In the genomic region with DNA sequence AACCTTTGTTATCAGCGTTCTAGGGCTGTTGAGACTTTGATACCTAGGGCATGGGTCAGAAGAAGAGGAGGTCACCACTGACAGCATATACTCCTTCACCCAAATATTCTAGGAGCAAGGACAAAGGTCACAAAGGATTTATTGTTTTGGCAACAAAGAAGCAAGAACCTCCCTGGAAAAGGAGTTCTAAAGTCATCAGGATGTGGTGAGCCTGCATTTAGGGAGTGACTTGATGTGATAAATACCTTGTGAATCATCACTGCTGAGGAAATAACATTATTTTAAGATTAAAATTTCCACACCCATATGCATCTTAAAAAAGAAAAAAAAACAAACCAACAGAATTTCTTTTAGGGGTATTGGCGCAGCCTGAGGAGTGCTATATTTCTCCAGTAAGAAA, we compare ENCODE assay signal across 24 cellular contexts. TPM values are rescaled to one million over a fixed set of nuclear protein-coding genes. Genes with fewer than 3 reads are reported as not detected.
DNase-seq lines count a peak whose midpoint lies in the region; ATAC-seq, FAIRE-seq and TF ChIP-seq lines count a peak whose summit lies in the region.
"Had no signal": no experiment of that assay in that cellular context is flagged by ENCODE, and none has a peak within 500 bp of the region (broad histone marks: within the 10 kb centered on the region; RNA-seq: fewer than 3 reads in every experiment).

No MANE protein-coding gene starts in this region.

- dilution Hi-C loops in endothelial cell of umbilical vein (cut with MboI; ENCODE audit: extremely low pct_ligation_motif_present, low sequenced_read_pairs): no loop called here

- no peaks in the 10 kb centered on the region for H3F3A ChIP-seq in GM23338 (replicated peaks; ENCODE audit: low read depth)

- no peaks in the 10 kb centered on the region for H3K9me2 ChIP-seq in GM23338 (ENCODE audit: insufficient read depth)

- H3K4me3 ChIP-seq in AG10803 (ENCODE audit: low read length): no peak overlapping the region
- no peak overlapping the region for H3K4me3 ChIP-seq in endothelial cell of umbilical vein (replicated peaks in 1 of 3; ENCODE audit: insufficient read depth in 1 of 3, low read depth in 1 of 3, low read length in 3 of 3)
- no peak overlapping the region for H3K4me3 ChIP-seq in mesenchymal stem cell (ENCODE audit: insufficient read depth in 1 of 2, low read depth in 1 of 2, low read length in 2 of 2)
- no peak overlapping the region for H3K4me3 ChIP-seq in GM23338
- H3K4me3 ChIP-seq: prostate gland, transverse colon had no signal

- no peak overlapping the region for H3K27ac ChIP-seq in endothelial cell of umbilical vein (ENCODE audit: insufficient read depth, low read depth, low read length)
- no peak overlapping the region for H3K27ac ChIP-seq in mesenchymal stem cell (ENCODE audit: low read length, poor library complexity, severe bottlenecking)
- H3K27ac ChIP-seq in GM23338 (ENCODE audit: low read depth): no peak overlapping the region
- H3K27ac ChIP-seq: prostate gland, transverse colon had no signal

- H2BK12ac ChIP-seq in mesenchymal stem cell (ENCODE audit: low read length in 2 of 2): no peak overlapping the region

- no peak overlapping the region for H3K4ac ChIP-seq in mesenchymal stem cell (ENCODE audit: low read depth in 1 of 2, low read length in 2 of 2)

- peaks cover 8% of the 10 kb centered on the region for H3K4me1 ChIP-seq in endothelial cell of umbilical vein (ENCODE audit: control insufficient read depth, extremely low read depth, insufficient read depth, low read length)
- H3K4me1 ChIP-seq in mesenchymal stem cell (ENCODE audit: control insufficient read depth, insufficient read depth, low read depth, low read length): no peaks in the 10 kb centered on the region
- H3K4me1 ChIP-seq in GM23338 (ENCODE audit: insufficient read depth): peaks cover 10% of the 10 kb centered on the region
- H3K4me1 ChIP-seq: prostate gland, transverse colon had no signal

- POLR2A ChIA-PET in endothelial cell of umbilical vein (lab: Charles Lee): no interaction called here

- H3K9ac ChIP-seq in endothelial cell of umbilical vein (replicated peaks; ENCODE audit: extremely low read depth, insufficient read depth, low read length) (no peak overlapping the region), mesenchymal stem cell (ENCODE audit: low read length) (peak overlapping the region; percentile 41)

- peaks cover 5% of the 10 kb centered on the region for H3K27me3 Mint-ChIP-seq in GM23338 (ENCODE audit: insufficient read depth, low read depth, poor library complexity)

- TF ChIP-seq POLR2A in endothelial cell of umbilical vein (IDR thresholded peaks at IDR 0.05; ENCODE audit: low read depth, low read length): no peak

- no peak overlapping the region for H2BK15ac ChIP-seq in mesenchymal stem cell (ENCODE audit: low read depth, poor library complexity, severe bottlenecking)

- no peak overlapping the region for H4K8ac ChIP-seq in mesenchymal stem cell (ENCODE audit: low read length)

- FAIRE-seq in endothelial cell of umbilical vein (lab: Jason Lieb, UNC): no peak
- FAIRE-seq: A204.1, colon had no signal

- H3K4me1 Mint-ChIP-seq in GM23338: peaks cover 8% of the 10 kb centered on the region; the same call in 2 of the 3 replicates
- H3K4me1 Mint-ChIP-seq: CD4-positive, alpha-beta memory T cell; natural killer cell had no signal

- H3K36me3 ChIP-seq in endothelial cell of umbilical vein (ENCODE audit: control insufficient read depth in 2 of 2, extremely low read depth in 1 of 2, insufficient read depth in 2 of 2, low read length in 2 of 2) (no peaks in the 10 kb centered on the region), mesenchymal stem cell (ENCODE audit: control insufficient read depth in 1 of 2, insufficient read depth in 2 of 2, low read depth in 1 of 2, low read length in 2 of 2) (peaks cover 0 to 36% of the 10 kb centered on the region in 2 experiments), GM23338 (ENCODE audit: insufficient read depth) (no peaks in the 10 kb centered on the region)
- H3K36me3 ChIP-seq: prostate gland, transverse colon had no signal

- H3K9me1 ChIP-seq in endothelial cell of umbilical vein (replicated peaks; ENCODE audit: control insufficient read depth, extremely low read depth, insufficient read depth, low read length): no peaks in the 10 kb centered on the region

- CTCF ChIA-PET in endothelial cell of umbilical vein (lab: Charles Lee): interaction anchor here (0.9 to 3.7 kb wide), 9 partner anchors 12 to 259 kb away, joined by 3 to 28 read pairs (median 9); no protein-coding TSS in a partner anchor

- H3K9me3 ChIP-seq in endothelial cell of umbilical vein (replicated peaks; ENCODE audit: control insufficient read depth, insufficient read depth, low read length): no peaks in the 10 kb centered on the region
- H3K9me3 ChIP-seq in mesenchymal stem cell (ENCODE audit: control insufficient read depth, low read length): no peaks in the 10 kb centered on the region
- H3K9me3 ChIP-seq: prostate gland, transverse colon had no signal

- H3K27me3 ChIP-seq in endothelial cell of umbilical vein (ENCODE audit: control insufficient read depth in 2 of 2, insufficient read depth in 2 of 2, low read length in 2 of 2): no peaks in the 10 kb centered on the region
- H3K27me3 ChIP-seq in mesenchymal stem cell (ENCODE audit: control insufficient read depth in 1 of 2, insufficient read depth in 1 of 2, low read length in 2 of 2): no peaks in the 10 kb centered on the region
- no peaks in the 10 kb centered on the region for H3K27me3 ChIP-seq in GM23338 (ENCODE audit: insufficient read depth)
- H3K27me3 ChIP-seq: transverse colon had no signal

- H2BK120ac ChIP-seq in mesenchymal stem cell (ENCODE audit: low read depth, low read length): no peak overlapping the region

- DNase-seq in AG10803 (ENCODE audit: low read depth): peak; percentile 66
- DNase-seq in LoVo (ENCODE audit: low spot score): peak; percentile 76
- DNase-seq in endothelial cell of umbilical vein (ENCODE audit: low read depth, low spot score): peak; percentile 7
- no peak for DNase-seq in mesenchymal stem cell
- DNase-seq in GM23338 (ENCODE audit: low spot score): no peak
- no peak for DNase-seq in cerebellar nuclear complex (lab: John Stamatoyannopoulos, UW)
- no peak for DNase-seq in NCI-H1436 (lab: John Stamatoyannopoulos, UW)
- DNase-seq: activated effector memory CD4-positive, alpha-beta T cell treated with Interleukin-2 at 50 U/mL for 16 hours; amygdala; CD4-positive, alpha-beta memory T cell; DMS79 treated with DMSO at 0.1 percent for 48 hours; natural killer cell; NCI-H2081 treated with DMSO at 0.1 percent for 48 hours; NCI-H526; OCI-M1; stimulated activated naive CD4-positive, alpha-beta T cell; T1000; transverse colon had no signal

- 80% methylated on average over 1 of the region's 2 CpGs for WGBS in mesenchymal stem cell

- H3K4me2 ChIP-seq in endothelial cell of umbilical vein (ENCODE audit: insufficient read depth, low read length) (no peak overlapping the region), mesenchymal stem cell (ENCODE audit: low read length, poor library complexity, severe bottlenecking) (no peak overlapping the region), GM23338 (no peak overlapping the region)

- no peak overlapping the region for H4K91ac ChIP-seq in mesenchymal stem cell (ENCODE audit: low read length)

- no peak overlapping the region for H3K14ac ChIP-seq in mesenchymal stem cell (ENCODE audit: low read length in 2 of 2)

- H3K36me3 Mint-ChIP-seq in GM23338 (ENCODE audit: low read depth): no peaks in the 10 kb centered on the region
- H3K36me3 Mint-ChIP-seq: CD4-positive, alpha-beta memory T cell; natural killer cell had no signal

- TF ChIP-seq CTCF in AG10803 (conservative IDR thresholded peaks at IDR 0.05; ENCODE audit: low read length) (no peak), endothelial cell of umbilical vein (IDR thresholded peaks at IDR 0.05; ENCODE audit: extremely low read depth in 1 of 2, insufficient read depth in 1 of 2, low read depth in 1 of 2, low read length in 2 of 2) (no peak), GM23338 (conservative IDR thresholded peaks at IDR 0.05; ENCODE audit: low read depth in 2 of 2) (no peak)

- H3K9me3 Mint-ChIP-seq in GM23338: peaks cover 6% of the 10 kb centered on the region; the same call in 2 of the 3 replicates
- H3K9me3 Mint-ChIP-seq: natural killer cell had no signal

- H3K27ac Mint-ChIP-seq in GM23338: no peak overlapping the region
- H3K27ac Mint-ChIP-seq: CD4-positive, alpha-beta memory T cell; natural killer cell had no signal

- ATAC-seq in HG02981 (IDR thresholded peaks at IDR 0.05; ENCODE audit: unreplicated experiment) (no peak), GM23338 (no peak)
- ATAC-seq: natural killer cell had no signal

- H3K79me1 ChIP-seq in mesenchymal stem cell (replicated peaks; ENCODE audit: low read length, poor library complexity, severe bottlenecking): no peaks in the 10 kb centered on the region

- H2AK5ac ChIP-seq in mesenchymal stem cell (ENCODE audit: low read length, severe bottlenecking): no peak overlapping the region

- H4K20me1 ChIP-seq in endothelial cell of umbilical vein (replicated peaks; ENCODE audit: control insufficient read depth, extremely low read depth, insufficient read depth, low read length) (no peaks in the 10 kb centered on the region), GM23338 (replicated peaks; ENCODE audit: insufficient read depth) (no peaks in the 10 kb centered on the region)

- no peak overlapping the region for H3K23ac ChIP-seq in mesenchymal stem cell (ENCODE audit: low read length in 2 of 2)

- intact Hi-C loops in endothelial cell of umbilical vein (cut with micrococcal nuclease): no loop called here

- H2BK5ac ChIP-seq in mesenchymal stem cell (ENCODE audit: low read depth, low read length, poor library complexity, severe bottlenecking): no peak overlapping the region

- no peak overlapping the region for H2AFZ ChIP-seq in endothelial cell of umbilical vein (ENCODE audit: low read depth, low read length)
- no peak overlapping the region for H2AFZ ChIP-seq in mesenchymal stem cell (ENCODE audit: low read depth, low read length)
- H2AFZ ChIP-seq in GM23338: no peak overlapping the region

- no peaks in the 10 kb centered on the region for H3K79me2 ChIP-seq in endothelial cell of umbilical vein (ENCODE audit: control insufficient read depth, insufficient read depth, low read length)
- H3K79me2 ChIP-seq in GM23338 (replicated peaks; ENCODE audit: insufficient read depth): no peaks in the 10 kb centered on the region

- BruUV-seq in endothelial cell of umbilical vein (replicated peaks; lab: Mats Ljungman, UMichigan): no TSS peak

- no peak overlapping the region for H3K4me3 Mint-ChIP-seq in GM23338
- H3K4me3 Mint-ChIP-seq: CD4-positive, alpha-beta memory T cell; natural killer cell had no signal

- H3K18ac ChIP-seq in mesenchymal stem cell (ENCODE audit: low read depth in 1 of 2, low read length in 2 of 2): no peak overlapping the region

RNA-seq across cellular contexts. Expression of gene IFNA1, which starts 13.9 kb away (rescaled TPM):
- total RNA-seq in endothelial cell of umbilical vein: not detected in 2 replicates
- polyA plus RNA-seq in endothelial cell of umbilical vein (not detected in 2 replicates), GM23338 (2016; fragmentation: Nextera tagmentation; extraction: Ambion mirVana) (not detected in 2 replicates)
- not detected in 2 replicates for polyA plus RNA-seq in endothelial cell of umbilical vein (2011; cell fraction: cytosol; rRNA removed)
- polyA plus RNA-seq in endothelial cell of umbilical vein (2011; cell fraction: nucleus; rRNA removed): not detected in 2 replicates
- polyA plus RNA-seq in endothelial cell of umbilical vein (2012): not detected in 2 replicates
- not detected in 2 replicates for polyA minus RNA-seq in endothelial cell of umbilical vein
- not detected for polyA minus RNA-seq in endothelial cell of umbilical vein (2011; cell fraction: cytosol; rRNA and poly(A)+ RNA removed)
- polyA minus RNA-seq in endothelial cell of umbilical vein (2011; cell fraction: nucleus; rRNA and poly(A)+ RNA removed): not detected in 2 replicates
- not detected for polyA plus RNA-seq in mesenchymal stem cell (2013, experiment 1 of 2)
- polyA plus RNA-seq in mesenchymal stem cell (2013, experiment 2 of 2): not detected
- total RNA-seq in GM23338 (2014; rRNA removed; shearing (Covaris generic)): not detected in 2 replicates
- total RNA-seq: CD4-positive, alpha-beta memory T cell; lung microvascular endothelial cell; natural killer cell; prostate gland; SK-MEL-5; transverse colon had no signal
- polyA plus RNA-seq: CD4-positive, alpha-beta memory T cell had no signal

RNA-seq across cellular contexts. Expression of gene IFNE, which starts 28.0 kb away (rescaled TPM):
- 1.4 and 1.8 TPM in 2 replicates for total RNA-seq in endothelial cell of umbilical vein
- polyA plus RNA-seq in endothelial cell of umbilical vein: 0.11 and 0.22 TPM in 2 replicates
- 0.08 and 0.11 TPM in 2 replicates for polyA plus RNA-seq in endothelial cell of umbilical vein (2011; cell fraction: cytosol; rRNA removed)
- 3.6 and 4.7 TPM in 2 replicates for polyA plus RNA-seq in endothelial cell of umbilical vein (2011; cell fraction: nucleus; rRNA removed)
- polyA plus RNA-seq in endothelial cell of umbilical vein (2012): 0.91 and 1.5 TPM in 2 replicates
- polyA minus RNA-seq in endothelial cell of umbilical vein: 0.57 and 0.90 TPM in 2 replicates
- not detected for polyA minus RNA-seq in endothelial cell of umbilical vein (2011; cell fraction: cytosol; rRNA and poly(A)+ RNA removed)
- polyA minus RNA-seq in endothelial cell of umbilical vein (2011; cell fraction: nucleus; rRNA and poly(A)+ RNA removed): 1.3 and 3.9 TPM in 2 replicates
- polyA plus RNA-seq in mesenchymal stem cell (2013, experiment 1 of 2): not detected
- 0.03 TPM for polyA plus RNA-seq in mesenchymal stem cell (2013, experiment 2 of 2)
- total RNA-seq in GM23338 (2014; rRNA removed; shearing (Covaris generic)): 0.21 and 0.35 TPM in 2 replicates
- not detected in 2 replicates for polyA plus RNA-seq in GM23338 (2016; fragmentation: Nextera tagmentation; extraction: Ambion mirVana)
- total RNA-seq: CD4-positive, alpha-beta memory T cell; lung microvascular endothelial cell; natural killer cell; prostate gland; SK-MEL-5; transverse colon had no signal
- polyA plus RNA-seq: CD4-positive, alpha-beta memory T cell had no signal

RNA-seq across cellular contexts. Expression of gene IFNA8, which starts 45.2 kb away (rescaled TPM):
- total RNA-seq in endothelial cell of umbilical vein: not detected in 2 replicates
- not detected in 2 replicates for polyA plus RNA-seq in endothelial cell of umbilical vein
- polyA plus RNA-seq in endothelial cell of umbilical vein (2011; cell fraction: cytosol; rRNA removed): not detected in 2 replicates
- not detected in 2 replicates for polyA plus RNA-seq in endothelial cell of umbilical vein (2011; cell fraction: nucleus; rRNA removed)
- not detected in 2 replicates for polyA plus RNA-seq in endothelial cell of umbilical vein (2012)
- not detected in 2 replicates for polyA minus RNA-seq in endothelial cell of umbilical vein
- polyA minus RNA-seq in endothelial cell of umbilical vein (2011; cell fraction: cytosol; rRNA and poly(A)+ RNA removed): not detected
- not detected in 2 replicates for polyA minus RNA-seq in endothelial cell of umbilical vein (2011; cell fraction: nucleus; rRNA and poly(A)+ RNA removed)
- not detected for polyA plus RNA-seq in mesenchymal stem cell (2013, experiment 1 of 2)
- polyA plus RNA-seq in mesenchymal stem cell (2013, experiment 2 of 2): not detected
- total RNA-seq in GM23338 (2014; rRNA removed; shearing (Covaris generic)): not detected in 2 replicates
- not detected in 2 replicates for polyA plus RNA-seq in GM23338 (2016; fragmentation: Nextera tagmentation; extraction: Ambion mirVana)
- total RNA-seq: CD4-positive, alpha-beta memory T cell; lung microvascular endothelial cell; natural killer cell; prostate gland; SK-MEL-5; transverse colon had no signal
- polyA plus RNA-seq: CD4-positive, alpha-beta memory T cell had no signal

Comparison
In these comparisons a context has a peak if more than half of its experiments do, and no peak if none do; other contexts are left out.
1. DNase-seq: peak in AG10803 (single experiment), LoVo (single experiment) and endothelial cell of umbilical vein (single experiment); none in mesenchymal stem cell (single experiment), GM23338 (single experiment), cerebellar nuclear complex (0 of 2) and NCI-H1436 (single experiment).